In genomic region chr4:176099314-176099713, GRCh38 we compare ENCODE assay signal across 21 cellular contexts. TPM values are rescaled to one million over a fixed set of nuclear protein-coding genes. Genes with fewer than 3 reads are reported as not detected.
A peak's percentile ranks its signal among the peaks of the same experiment; 100 is the strongest.
DNase-seq lines count a peak whose midpoint lies in the region; ATAC-seq and TF ChIP-seq lines count a peak whose summit lies in the region.
"Had no signal": no experiment of that assay in that cellular context is flagged by ENCODE, and none has a peak within 500 bp of the region (broad histone marks: within the 10 kb centered on the region; RNA-seq: fewer than 3 reads in every experiment).

No MANE protein-coding gene starts in this region.

- intact Hi-C loops in PC-3 (cut with micrococcal nuclease) = no loop called here
- intact Hi-C loops in vagina (cut with DNase I) = no loop called here

- H3K4me3 ChIP-seq in PC-3 (ENCODE audit: low read length) = no peak overlapping the region
- H3K4me3 ChIP-seq in fibroblast of mammary gland (ENCODE audit: control insufficient read depth, low read depth, low read length) = no peak overlapping the region
- no peak overlapping the region for H3K4me3 ChIP-seq in osteoblast (ENCODE audit: insufficient read depth, low read length)
- H3K4me3 ChIP-seq in vagina = no peak overlapping the region
- H3K4me3 ChIP-seq: pancreas, sigmoid colon, testis had no signal

- H3K9me3 ChIP-seq in PC-3 (ENCODE audit: low read length) = no peaks in the 10 kb centered on the region
- H3K9me3 ChIP-seq in osteoblast (ENCODE audit: low read depth, low read length) = no peaks in the 10 kb centered on the region
- H3K9me3 ChIP-seq in vagina = no peaks in the 10 kb centered on the region
- H3K9me3 ChIP-seq: pancreas, sigmoid colon, testis had no signal

- TF ChIP-seq POLR2A in vagina (IDR thresholded peaks at IDR 0.05) = no peak

- no peaks in the 10 kb centered on the region for H3K9me2 ChIP-seq in PC-3 (replicated peaks; ENCODE audit: low read length)

- H3K79me2 ChIP-seq in PC-3 (ENCODE audit: low read length) (no peaks in the 10 kb centered on the region), osteoblast (ENCODE audit: insufficient read depth, low read length) (no peaks in the 10 kb centered on the region)

- no peaks in the 10 kb centered on the region for H4K20me1 ChIP-seq in PC-3 (ENCODE audit: low read length)
- no peaks in the 10 kb centered on the region for H4K20me1 ChIP-seq in osteoblast (ENCODE audit: insufficient read depth, low read length)

- H3K4me1 ChIP-seq in PC-3 (ENCODE audit: insufficient read depth, low read length) = no peaks in the 10 kb centered on the region
- no peaks in the 10 kb centered on the region for H3K4me1 ChIP-seq in osteoblast (ENCODE audit: insufficient read depth, low read length)
- no peaks in the 10 kb centered on the region for H3K4me1 ChIP-seq in vagina
- H3K4me1 ChIP-seq: pancreas, sigmoid colon, testis had no signal

- POLR2A ChIA-PET in PC-3 (lab: Charles Lee; ENCODE audit: unreplicated experiment) = no interaction called here

- H2AFZ ChIP-seq in PC-3 (ENCODE audit: low read length) (no peak overlapping the region), osteoblast (ENCODE audit: low read length) (no peak overlapping the region)

- no peaks in the 10 kb centered on the region for H3K36me3 ChIP-seq in PC-3 (ENCODE audit: low read depth, low read length)
- H3K36me3 ChIP-seq in osteoblast (ENCODE audit: insufficient read depth, low read length) = no peaks in the 10 kb centered on the region
- no peaks in the 10 kb centered on the region for H3K36me3 ChIP-seq in vagina
- H3K36me3 ChIP-seq: pancreas, sigmoid colon had no signal

- H3K27ac ChIP-seq in PC-3 (ENCODE audit: low read length) (no peak overlapping the region), osteoblast (ENCODE audit: low read depth, low read length) (no peak overlapping the region), vagina (no peak overlapping the region)
- H3K27ac ChIP-seq: pancreas, sigmoid colon, testis had no signal

- no TSS peak for BruUV-seq in PC-3 (replicated peaks; lab: Mats Ljungman, UMichigan)

- H3F3A ChIP-seq in PC-3 (ENCODE audit: low read length, unreplicated experiment) = no peaks in the 10 kb centered on the region

- TF ChIP-seq CTCF in PC-3 (conservative IDR thresholded peaks at IDR 0.05; ENCODE audit: low read depth, low read length) (peak; percentile 26; the same call in 1 of the 2 replicates), fibroblast of mammary gland (conservative IDR thresholded peaks at IDR 0.05; ENCODE audit: control insufficient read depth, insufficient read depth, low read depth, low read length) (peak; percentile 23), osteoblast (IDR thresholded peaks at IDR 0.05; ENCODE audit: extremely low read depth, low read depth, low read length) (peak; percentile 23), vagina (IDR thresholded peaks at IDR 0.05) (no peak)

- H3K4me2 ChIP-seq in PC-3 (ENCODE audit: low read length) (no peak overlapping the region), osteoblast (ENCODE audit: insufficient read depth, low read length) (no peak overlapping the region)

- CTCF ChIA-PET in PC-3 (lab: Charles Lee) = interaction anchor here (0.6 to 0.7 kb wide), 2 partner anchors 23 to 261 kb away, joined by 3 read pairs; no protein-coding TSS in a partner anchor

- ATAC-seq in PC-3 = 0 out of 2 replicates have a peak, but pooled peaks have one; percentile 33
- ATAC-seq in GM18498 (IDR thresholded peaks at IDR 0.05; ENCODE audit: unreplicated experiment) = no peak
- ATAC-seq: activated T-cell treated with anti-CD3 and anti-CD28 coated beads, Interleukin-2, amount 50 U/mL, for 72 hours; pancreas; stimulated activated naive B cell treated with anti-CD40 and anti-IgM and Interleukin-4, amounts not matched to agents 10 μg/mL and 1 μg/mL and 100 μg/mL, for 72 hours had no signal

- no peak overlapping the region for H3K9ac ChIP-seq in PC-3 (ENCODE audit: low read length)

- H3K27me3 ChIP-seq in PC-3 (ENCODE audit: low read length) (no peaks in the 10 kb centered on the region), osteoblast (ENCODE audit: insufficient read depth, low read length) (no peaks in the 10 kb centered on the region), vagina (no peaks in the 10 kb centered on the region)
- H3K27me3 ChIP-seq: pancreas, sigmoid colon, testis had no signal

- DNase-seq in EH (ENCODE audit: low read depth) (peak; percentile 1), PC-3 (no peak), fibroblast of mammary gland (ENCODE audit: low read depth) (no peak), osteoblast (ENCODE audit: insufficient read length, low spot score, missing footprints) (no peak), HuH-7.5 (ENCODE audit: low spot score) (no peak), COLO668 (lab: John Stamatoyannopoulos, UW; ENCODE audit: unreplicated experiment) (no peak), vagina (ENCODE audit: extremely low spot score in 2 of 2) (no peak)
- DNase-seq: activated naive CD4-positive, alpha-beta T cell treated with anti-CD3 and anti-CD28 coated beads, Interleukin-2, amount 50 U/mL, for 16 hours; activated T-cell treated with anti-CD3 and anti-CD28 coated beads, Interleukin-2, amount 50 U/mL, for 72 hours; aorta; DND-41; foreskin melanocyte; hippocampal formation; naive B cell; NCI-H1436; NCI-H510A treated with DMSO at 0.1 percent for 48 hours; pancreas; sigmoid colon; stimulated activated naive B cell treated with anti-CD40 and anti-IgM and Interleukin-4, amounts not matched to agents 10 μg/mL and 1 μg/mL and 100 μg/mL, for 72 hours; testis had no signal

RNA-seq across cellular contexts. Expression of gene WDR17, which starts 33.7 kb away (rescaled TPM):
- total RNA-seq in PC-3 (2014; rRNA removed) (0.69 and 1.3 TPM in 2 replicates), osteoblast (0.36 and 0.59 TPM in 2 replicates), vagina (2.0 TPM)

Comparison
In these comparisons a context has a peak if more than half of its experiments do, and no peak if none do; other contexts are left out.
1. CTCF ChIP-seq: peak in PC-3 (single experiment), fibroblast of mammary gland (single experiment) and osteoblast (single experiment); none in vagina (0 of 3).